8 cellular contexts compared by ENCODE assay signal in the genomic region with DNA sequence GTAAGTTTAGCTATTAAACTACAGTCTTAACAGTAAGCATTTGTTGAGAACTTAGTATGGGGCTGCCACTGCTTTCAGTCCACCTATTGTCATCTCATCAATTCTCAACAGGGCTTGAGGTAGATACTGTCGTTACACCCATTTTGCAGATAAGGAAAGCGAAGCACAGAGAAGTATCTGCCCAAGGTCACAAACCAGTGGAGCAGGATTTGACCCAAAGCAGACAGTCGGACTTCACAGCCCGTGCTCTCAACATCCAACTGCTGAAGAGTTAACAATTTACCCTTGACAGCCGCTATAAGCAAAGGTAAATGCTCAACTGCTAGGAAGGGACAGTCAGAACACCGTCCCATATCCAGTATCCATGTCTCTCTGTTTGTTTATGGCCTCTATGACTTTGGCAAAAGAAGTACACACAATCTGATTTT. TPM values are rescaled to one million over a fixed set of nuclear protein-coding genes. Genes with fewer than 3 reads are reported as not detected.
DNase-seq lines count a peak whose midpoint lies in the region; ATAC-seq, FAIRE-seq and TF ChIP-seq lines count a peak whose summit lies in the region.

No MANE protein-coding gene starts in this region.

- TF ChIP-seq RAD21 in A549 (conservative IDR thresholded peaks at IDR 0.05 in 1 of 2, IDR thresholded peaks at IDR 0.05 in 1 of 2) = no peak
- no peak for TF ChIP-seq RAD21 in neural cell (conservative IDR thresholded peaks at IDR 0.05)

- FAIRE-seq in A549 (lab: Jason Lieb, UNC) = no peak

- H2AFZ ChIP-seq in neural cell (ENCODE audit: low read depth, low read length) = peak overlapping the region; percentile 44

- no peaks in the 10 kb centered on the region for H3K27me3 Mint-ChIP-seq in T-helper 2 cell treated with Interferon-gamma antibody and Interleukin-4, amounts not matched to agents 5 μg/mL and 100 μg/mL, for 36 hours (ENCODE audit: low read depth)

- ATAC-seq in A549 = peak; percentile 26 to 50; a peak in 4 of 6 replicates
- peak; percentile 18 for ATAC-seq in GM19395 (IDR thresholded peaks at IDR 0.05; ENCODE audit: unreplicated experiment)
- ATAC-seq in GM18873 (IDR thresholded peaks at IDR 0.05; ENCODE audit: low FRiP score, unreplicated experiment) = no peak

- peaks cover 30% of the 10 kb centered on the region for H3K4me1 Mint-ChIP-seq in T-helper 2 cell treated with Interferon-gamma antibody and Interleukin-4, amounts not matched to agents 5 μg/mL and 100 μg/mL, for 36 hours (ENCODE audit: low read depth)

- TF ChIP-seq EP300 in A549 (IDR thresholded peaks at IDR 0.05) (no peak), neural cell (conservative IDR thresholded peaks at IDR 0.05; ENCODE audit: poor library complexity, severe bottlenecking) (no peak)

- peak overlapping the region; percentile 97 for H3K4me3 Mint-ChIP-seq in T-helper 2 cell treated with Interferon-gamma antibody and Interleukin-4, amounts not matched to agents 5 μg/mL and 100 μg/mL, for 36 hours

- H3K9me3 Mint-ChIP-seq in T-helper 2 cell treated with Interferon-gamma antibody and Interleukin-4, amounts not matched to agents 5 μg/mL and 100 μg/mL, for 36 hours = no peaks in the 10 kb centered on the region

- peak overlapping the region; percentile 94 for H3K9ac ChIP-seq in neural cell (ENCODE audit: low read length)

- no peaks in the 10 kb centered on the region for H3K9me2 ChIP-seq in neural cell (ENCODE audit: insufficient read depth, low read length)

- WGBS in A549 (ENCODE audit: missing lambda C conversion rate) = 0% methylated on average over 6 of the region's 6 CpGs

- POLR2A ChIA-PET in A549 (lab: Yijun Ruan, JAX) = interaction anchor here (1.0 to 4.0 kb wide), 7 partner anchors 12 to 116 kb away, joined by 5 to 55 read pairs (median 6); no protein-coding TSS in a partner anchor

- peak overlapping the region; percentile 92 for H3K27ac Mint-ChIP-seq in T-helper 2 cell treated with Interferon-gamma antibody and Interleukin-4, amounts not matched to agents 5 μg/mL and 100 μg/mL, for 36 hours

- TF ChIP-seq POLR2A in A549 (IDR thresholded peaks at IDR 0.05; ENCODE audit: low read length) = no peak
- TF ChIP-seq POLR2A in erythroblast (IDR thresholded peaks at IDR 0.05; ENCODE audit: low read length) = no peak

- DNase-seq in A549 (ENCODE audit: low read depth in 1 of 2, low spot score in 1 of 2) (peak in 1 of 2 experiments; percentile 31), erythroblast (lab: John Stamatoyannopoulos, UW) (peak; percentile 61 to 75), NCI-H2196 treated with DMSO at 0.1 percent for 48 hours (lab: John Stamatoyannopoulos, UW; ENCODE audit: unreplicated experiment) (no peak), COLO829 (ENCODE audit: low spot score) (no peak)
- DNase-seq in T-helper 2 cell treated with Interferon-gamma antibody and Interleukin-4, amounts not matched to agents 5 μg/mL and 100 μg/mL, for 36 hours (ENCODE audit: low spot score) = no peak

- peaks cover 55% of the 10 kb centered on the region for H3K79me2 ChIP-seq in neural cell (replicated peaks; ENCODE audit: insufficient read depth, low read length)

- no peaks in the 10 kb centered on the region for H3F3A ChIP-seq in neural cell (ENCODE audit: insufficient read depth, low read length, poor library complexity, severe bottlenecking)

- H3K4me3 ChIP-seq in A549 = peak overlapping the region; percentile 60
- peak overlapping the region; percentile 93 for H3K4me3 ChIP-seq in neural cell (ENCODE audit: low read length)

- no peak for TF ChIP-seq CTCF in A549 (IDR thresholded peaks at IDR 0.05)
- TF ChIP-seq CTCF in neural cell (IDR thresholded peaks at IDR 0.05; ENCODE audit: poor library complexity, severe bottlenecking) = no peak

- H3K27ac ChIP-seq in A549 (peak overlapping the region; percentile 99), neural cell (ENCODE audit: low read length) (peak overlapping the region; percentile 91)

- H4K20me1 ChIP-seq in neural cell (ENCODE audit: insufficient read depth) = peaks cover 11% of the 10 kb centered on the region

- H3K9me3 ChIP-seq in A549 (no peaks in the 10 kb centered on the region), neural cell (ENCODE audit: low read length) (no peaks in the 10 kb centered on the region)

- peaks cover 29% of the 10 kb centered on the region for H3K4me1 ChIP-seq in A549

- H3K27me3 ChIP-seq in neural cell (ENCODE audit: insufficient read depth, low read depth, low read length) = no peaks in the 10 kb centered on the region

- H3K36me3 Mint-ChIP-seq in T-helper 2 cell treated with Interferon-gamma antibody and Interleukin-4, amounts not matched to agents 5 μg/mL and 100 μg/mL, for 36 hours (ENCODE audit: low read depth) = peaks cover 8% of the 10 kb centered on the region

- H3K4me2 ChIP-seq in A549 = peak overlapping the region; percentile 85
- H3K4me2 ChIP-seq in neural cell (ENCODE audit: low read length) = peak overlapping the region; percentile 71

- H3K36me3 ChIP-seq in neural cell (ENCODE audit: insufficient read depth, low read length) = no peaks in the 10 kb centered on the region

- CTCF ChIA-PET in A549 (lab: Yijun Ruan, JAX) = interaction anchor here (0.7 to 1.4 kb wide), 4 partner anchors 14 to 158 kb away, joined by 3 to 5 read pairs (median 4); no protein-coding TSS in a partner anchor

TF ChIP-seq in A549, 52 proteins besides CTCF, POLR2A, EP300 and RAD21:
- TF ChIP-seq ESRRA (IDR thresholded peaks at IDR 0.05; ENCODE audit: borderline replicate concordance, low read length) = peak; percentile 89
- peak; percentile 76 for TF ChIP-seq KDM1A (IDR thresholded peaks at IDR 0.05; ENCODE audit: low read depth)
- no peak for TF ChIP-seq HOXB5 (CRISPR knock-in tag; IDR thresholded peaks at IDR 0.05)

TF ChIP-seq in neural cell, 6 proteins besides CTCF, POLR2A, EP300 and RAD21:
- no peak for TF ChIP-seq MXI1 (conservative IDR thresholded peaks at IDR 0.05; ENCODE audit: poor library complexity, severe bottlenecking)
- peak; percentile 10 for TF ChIP-seq POLR2AphosphoS5 (IDR thresholded peaks at IDR 0.05)
- peak; percentile 29 for TF ChIP-seq SMC3 (conservative IDR thresholded peaks at IDR 0.05; ENCODE audit: poor library complexity)

RNA-seq across cellular contexts. Expression of a gene that starts 1.3 kb away (rescaled TPM):
- polyA plus RNA-seq in A549 (2011; rRNA removed) (28.5 and 30.0 TPM in 2 replicates), A549 (2017; fragmentation: RNase III; extraction: RNeasy Plus Mini Kit Qiagen cat#74134 plus additional on column Dnase treatment) (12.0 to 13.6 TPM (median 13.3 TPM) in 3 replicates), neural cell (91.3 and 96.6 TPM in 2 replicates)
- polyA plus RNA-seq in A549 (2012; cell fraction: cytosol; rRNA removed) = 13.3 and 16.8 TPM in 2 replicates
- polyA plus RNA-seq in A549 (2012; cell fraction: nucleus; rRNA removed) = 16.9 and 26.7 TPM in 2 replicates
- 29.1 and 42.6 TPM in 2 replicates for polyA minus RNA-seq in A549 (2011; rRNA and poly(A)+ RNA removed)
- polyA minus RNA-seq in neural cell = 157 and 166 TPM in 2 replicates

Comparison
In these comparisons a context has a peak if more than half of its experiments do, and no peak if none do; other contexts are left out.
1. DNase-seq: peak in erythroblast (2 of 2); none in T-helper 2 cell treated with Interferon-gamma antibody and Interleukin-4, amounts not matched to agents 5 μg/mL and 100 μg/mL, for 36 hours (single experiment), NCI-H2196 treated with DMSO at 0.1 percent for 48 hours (single experiment) and COLO829 (single experiment).